ENCODE assay signal across 29 cellular contexts in the genomic region with DNA sequence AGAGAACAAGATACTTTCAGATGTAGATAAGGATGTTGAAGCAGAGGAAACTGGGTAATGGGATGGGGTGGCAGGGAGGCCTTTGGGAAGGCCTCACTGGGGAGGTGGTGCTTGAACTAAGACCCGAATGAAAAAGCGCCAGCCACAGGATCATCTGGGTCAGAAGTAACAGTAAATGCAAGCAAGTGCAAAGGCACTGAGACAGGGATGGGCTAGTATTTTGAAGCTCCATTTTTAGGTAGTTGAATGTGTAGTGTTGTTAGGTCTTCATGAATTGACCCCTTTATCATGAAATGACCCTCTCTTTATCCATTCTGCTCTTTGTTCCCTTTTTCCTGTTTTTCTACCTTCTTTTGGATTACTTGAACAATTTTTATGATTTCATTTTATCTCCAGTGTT.
DNase-seq lines count a peak whose midpoint lies in the region; ATAC-seq and TF ChIP-seq lines count a peak whose summit lies in the region.
"Had no signal": no experiment of that assay in that cellular context is flagged by ENCODE, and none has a peak within 500 bp of the region (broad histone marks: within the 10 kb centered on the region; RNA-seq: fewer than 3 reads in every experiment).

No MANE protein-coding gene starts in this region.

- H3K4me1 Mint-ChIP-seq in T-helper 2 cell treated with Interferon-gamma antibody and Interleukin-4, amounts not matched to agents 5 μg/mL and 100 μg/mL, for 36 hours (ENCODE audit: low read depth): peaks cover 30% of the 10 kb centered on the region
- H3K4me1 Mint-ChIP-seq in stimulated activated naive CD8-positive, alpha-beta T cell treated with anti-CD3 and anti-CD28 coated beads, Interleukin-15, Interleukin-2, amounts not matched to agents 100 ng/mL and 50 ng/mL, for 24 hours (ENCODE audit: low read depth): peaks cover 70% of the 10 kb centered on the region
- H3K4me1 Mint-ChIP-seq in dendritic cell treated with granulocyte-macrophage colony-stimulating factor and Interleukin-4, amounts not matched to agents 40 ng/mL and 50 ng/mL, for 4 days (ENCODE audit: low read depth): peaks cover 47% of the 10 kb centered on the region
- H3K4me1 Mint-ChIP-seq: neural progenitor cell had no signal

- no peak for ATAC-seq in stimulated activated naive CD8-positive, alpha-beta T cell treated with anti-CD3 and anti-CD28 coated beads, Interleukin-15, Interleukin-2, amounts not matched to agents 100 U/mL and 50 U/mL, for 24 hours
- ATAC-seq in GM21737 (IDR thresholded peaks at IDR 0.05; ENCODE audit: unreplicated experiment): no peak
- ATAC-seq: esophagus mucosa, GM12878, heart left ventricle had no signal

- H3K27me3 Mint-ChIP-seq in T-helper 2 cell treated with Interferon-gamma antibody and Interleukin-4, amounts not matched to agents 5 μg/mL and 100 μg/mL, for 36 hours (ENCODE audit: low read depth): no peaks in the 10 kb centered on the region
- H3K27me3 Mint-ChIP-seq in stimulated activated naive CD8-positive, alpha-beta T cell treated with anti-CD3 and anti-CD28 coated beads, Interleukin-15, Interleukin-2, amounts not matched to agents 100 ng/mL and 50 ng/mL, for 24 hours: no peaks in the 10 kb centered on the region
- no peaks in the 10 kb centered on the region for H3K27me3 Mint-ChIP-seq in dendritic cell treated with granulocyte-macrophage colony-stimulating factor and Interleukin-4, amounts not matched to agents 40 ng/mL and 50 ng/mL, for 4 days

- H3K4me3 ChIP-seq in tibial artery: no peak overlapping the region
- H3K4me3 ChIP-seq: ascending aorta, cardiac muscle cell, coronary artery, GM12878, heart left ventricle, lung, neural progenitor cell, right atrium auricular region had no signal

- H3K36me3 Mint-ChIP-seq in T-helper 2 cell treated with Interferon-gamma antibody and Interleukin-4, amounts not matched to agents 5 μg/mL and 100 μg/mL, for 36 hours (ENCODE audit: low read depth): peaks cover 80% of the 10 kb centered on the region
- H3K36me3 Mint-ChIP-seq in stimulated activated naive CD8-positive, alpha-beta T cell treated with anti-CD3 and anti-CD28 coated beads, Interleukin-15, Interleukin-2, amounts not matched to agents 100 ng/mL and 50 ng/mL, for 24 hours (ENCODE audit: low read depth): peaks cover 93% of the 10 kb centered on the region
- H3K36me3 Mint-ChIP-seq in dendritic cell treated with granulocyte-macrophage colony-stimulating factor and Interleukin-4, amounts not matched to agents 40 ng/mL and 50 ng/mL, for 4 days (ENCODE audit: low read depth): peaks cover 100% of the 10 kb centered on the region

- H3K27me3 ChIP-seq in tibial artery: no peaks in the 10 kb centered on the region
- H3K27me3 ChIP-seq: ascending aorta, cardiac muscle cell, heart left ventricle, neural progenitor cell, right atrium auricular region had no signal

- H3K9me3 Mint-ChIP-seq in T-helper 2 cell treated with Interferon-gamma antibody and Interleukin-4, amounts not matched to agents 5 μg/mL and 100 μg/mL, for 36 hours: no peaks in the 10 kb centered on the region
- no peaks in the 10 kb centered on the region for H3K9me3 Mint-ChIP-seq in stimulated activated naive CD8-positive, alpha-beta T cell treated with anti-CD3 and anti-CD28 coated beads, Interleukin-15, Interleukin-2, amounts not matched to agents 100 ng/mL and 50 ng/mL, for 24 hours
- H3K9me3 Mint-ChIP-seq in dendritic cell treated with granulocyte-macrophage colony-stimulating factor and Interleukin-4, amounts not matched to agents 40 ng/mL and 50 ng/mL, for 4 days: no peaks in the 10 kb centered on the region
- H3K9me3 Mint-ChIP-seq: neural progenitor cell had no signal

- H3K36me3 ChIP-seq in tibial artery: peaks cover 88 to 94% (median 90%) of the 10 kb centered on the region in 3 donors

- no peaks in the 10 kb centered on the region for H3K9me3 ChIP-seq in tibial artery
- H3K9me3 ChIP-seq: ascending aorta, heart left ventricle, right atrium auricular region had no signal

- no peak for TF ChIP-seq CTCF in tibial artery (IDR thresholded peaks at IDR 0.05)

- H3K4me3 Mint-ChIP-seq in T-helper 2 cell treated with Interferon-gamma antibody and Interleukin-4, amounts not matched to agents 5 μg/mL and 100 μg/mL, for 36 hours: no peak overlapping the region
- no peak overlapping the region for H3K4me3 Mint-ChIP-seq in stimulated activated naive CD8-positive, alpha-beta T cell treated with anti-CD3 and anti-CD28 coated beads, Interleukin-15, Interleukin-2, amounts not matched to agents 100 ng/mL and 50 ng/mL, for 24 hours
- H3K4me3 Mint-ChIP-seq in dendritic cell treated with granulocyte-macrophage colony-stimulating factor and Interleukin-4, amounts not matched to agents 40 ng/mL and 50 ng/mL, for 4 days: no peak overlapping the region
- H3K4me3 Mint-ChIP-seq: CD14-positive monocyte, neural progenitor cell had no signal

- intact Hi-C loops in dendritic cell treated with granulocyte-macrophage colony-stimulating factor and Interleukin-4, amounts not matched to agents 40 ng/mL and 50 ng/mL, for 4 days (cut with micrococcal nuclease): loop anchor here (10.0 kb wide), 1 partner anchor 59 kb away; the partner anchor contains the start of genes BANF1 and EIF1AD
- intact Hi-C loops in tibial artery (cut with DNase I; ENCODE audit: low total_unique reads): no loop called here

- H3K4me1 ChIP-seq in tibial artery: peaks cover 2 to 11% (median 8%) of the 10 kb centered on the region in 4 donors
- H3K4me1 ChIP-seq: neural progenitor cell had no signal

- DNase-seq in T-helper 2 cell treated with Interferon-gamma antibody and Interleukin-4, amounts not matched to agents 5 μg/mL and 100 μg/mL, for 36 hours (ENCODE audit: low spot score): no peak
- DNase-seq in T-helper 2 cell (no peak), tibial artery (no peak), cerebellar cortex (ENCODE audit: low spot score) (no peak)
- DNase-seq in stimulated activated naive CD8-positive, alpha-beta T cell treated with anti-CD3 and anti-CD28 coated beads, Interleukin-15, Interleukin-2, amounts not matched to agents 100 U/mL and 50 U/mL, for 24 hours: no peak
- DNase-seq: activated CD4-positive, alpha-beta T cell treated with anti-CD3 and anti-CD28 coated beads, Interleukin-2, amount 50 U/mL, for 1 hour; DMS 273 treated with DMSO at 0.1 percent for 48 hours; EL; foreskin fibroblast; heart left ventricle; Kasumi-1; NCI-H1694 treated with DMSO at 0.1 percent for 48 hours; NCI-H2171; NCI-H510A; OCI-M1; stimulated activated CD4-positive, alpha-beta T cell treated with anti-CD3 and anti-CD28 coated beads, Interleukin-2, amount 100 ng/mL, for 24 hours had no signal

- H3K27ac ChIP-seq in tibial artery: no peak overlapping the region
- H3K27ac ChIP-seq: ascending aorta, cardiac muscle cell, coronary artery, heart left ventricle, neural progenitor cell, parathyroid adenoma, right atrium auricular region had no signal

- peak overlapping the region; percentile 38 for H3K27ac Mint-ChIP-seq in T-helper 2 cell treated with Interferon-gamma antibody and Interleukin-4, amounts not matched to agents 5 μg/mL and 100 μg/mL, for 36 hours
- H3K27ac Mint-ChIP-seq in stimulated activated naive CD8-positive, alpha-beta T cell treated with anti-CD3 and anti-CD28 coated beads, Interleukin-15, Interleukin-2, amounts not matched to agents 100 ng/mL and 50 ng/mL, for 24 hours: peak overlapping the region; percentile 50
- H3K27ac Mint-ChIP-seq in dendritic cell treated with granulocyte-macrophage colony-stimulating factor and Interleukin-4, amounts not matched to agents 40 ng/mL and 50 ng/mL, for 4 days: peak overlapping the region; percentile 29
- H3K27ac Mint-ChIP-seq: neural progenitor cell had no signal
